In genomic region chr17:29760771-29761682, GRCh38 we compare ENCODE assay signal across 1 cellular context.
A peak's percentile ranks its signal among the peaks of the same experiment; 100 is the strongest.
TF ChIP-seq lines count a peak whose summit lies in the region.

No MANE protein-coding gene starts in this region.

TF ChIP-seq in WTC11, 78 proteins besides CTCF, POLR2A, EP300 and RAD21 (continued from another document):
- TF ChIP-seq ZNF425 (CRISPR knock-in tag; conservative IDR thresholded peaks at IDR 0.05) (no peak), KAT7 (CRISPR knock-in tag; IDR thresholded peaks at IDR 0.05; ENCODE audit: borderline replicate concordance) (0 out of 2 replicates have a peak, but pooled peaks have one; percentile 52), GABPB1 (CRISPR knock-in tag; IDR thresholded peaks at IDR 0.05) (peak; percentile 38)
- TF ChIP-seq, protein P1, sequence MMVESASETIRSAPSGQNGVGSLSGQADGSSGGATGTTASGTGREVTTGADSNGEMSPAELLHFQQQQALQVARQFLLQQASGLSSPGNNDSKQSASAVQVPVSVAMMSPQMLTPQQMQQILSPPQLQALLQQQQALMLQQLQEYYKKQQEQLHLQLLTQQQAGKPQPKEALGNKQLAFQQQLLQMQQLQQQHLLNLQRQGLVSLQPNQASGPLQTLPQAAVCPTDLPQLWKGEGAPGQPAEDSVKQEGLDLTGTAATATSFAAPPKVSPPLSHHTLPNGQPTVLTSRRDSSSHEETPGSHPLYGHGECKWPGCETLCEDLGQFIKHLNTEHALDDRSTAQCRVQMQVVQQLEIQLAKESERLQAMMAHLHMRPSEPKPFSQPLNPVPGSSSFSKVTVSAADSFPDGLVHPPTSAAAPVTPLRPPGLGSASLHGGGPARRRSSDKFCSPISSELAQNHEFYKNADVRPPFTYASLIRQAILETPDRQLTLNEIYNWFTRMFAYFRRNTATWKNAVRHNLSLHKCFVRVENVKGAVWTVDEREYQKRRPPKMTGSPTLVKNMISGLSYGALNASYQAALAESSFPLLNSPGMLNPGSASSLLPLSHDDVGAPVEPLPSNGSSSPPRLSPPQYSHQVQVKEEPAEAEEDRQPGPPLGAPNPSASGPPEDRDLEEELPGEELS (CRISPR knock-in tag; IDR thresholded peaks at IDR 0.05): peak; percentile 43; the same call in 1 of the 2 replicates
